ENCODE assay signal across 1 cellular context in the genomic region with DNA sequence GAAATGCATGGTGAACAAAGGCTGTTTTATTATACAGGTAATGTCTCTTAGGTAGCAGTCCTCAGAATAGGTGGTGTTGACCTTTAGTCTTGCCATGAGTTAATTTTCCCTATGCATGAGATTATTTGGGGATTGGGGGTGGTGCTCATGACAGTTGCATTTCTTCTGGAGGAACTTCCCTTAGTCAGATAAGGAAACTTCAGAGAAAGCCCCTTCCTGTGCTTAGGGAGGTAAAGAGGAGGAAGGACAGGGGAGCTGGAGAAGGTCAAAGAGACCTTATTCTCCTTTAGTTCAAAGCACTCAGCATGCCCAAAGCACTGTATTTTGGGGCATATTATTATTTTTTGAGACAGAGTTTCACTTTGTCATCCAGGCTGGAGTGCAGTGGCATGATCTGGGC.
TF ChIP-seq lines count a peak whose summit lies in the region.

No MANE protein-coding gene starts in this region.

TF ChIP-seq in K562, 482 proteins besides CTCF, POLR2A, EP300 and RAD21 (continued from another document):
- TF ChIP-seq, protein P1, sequence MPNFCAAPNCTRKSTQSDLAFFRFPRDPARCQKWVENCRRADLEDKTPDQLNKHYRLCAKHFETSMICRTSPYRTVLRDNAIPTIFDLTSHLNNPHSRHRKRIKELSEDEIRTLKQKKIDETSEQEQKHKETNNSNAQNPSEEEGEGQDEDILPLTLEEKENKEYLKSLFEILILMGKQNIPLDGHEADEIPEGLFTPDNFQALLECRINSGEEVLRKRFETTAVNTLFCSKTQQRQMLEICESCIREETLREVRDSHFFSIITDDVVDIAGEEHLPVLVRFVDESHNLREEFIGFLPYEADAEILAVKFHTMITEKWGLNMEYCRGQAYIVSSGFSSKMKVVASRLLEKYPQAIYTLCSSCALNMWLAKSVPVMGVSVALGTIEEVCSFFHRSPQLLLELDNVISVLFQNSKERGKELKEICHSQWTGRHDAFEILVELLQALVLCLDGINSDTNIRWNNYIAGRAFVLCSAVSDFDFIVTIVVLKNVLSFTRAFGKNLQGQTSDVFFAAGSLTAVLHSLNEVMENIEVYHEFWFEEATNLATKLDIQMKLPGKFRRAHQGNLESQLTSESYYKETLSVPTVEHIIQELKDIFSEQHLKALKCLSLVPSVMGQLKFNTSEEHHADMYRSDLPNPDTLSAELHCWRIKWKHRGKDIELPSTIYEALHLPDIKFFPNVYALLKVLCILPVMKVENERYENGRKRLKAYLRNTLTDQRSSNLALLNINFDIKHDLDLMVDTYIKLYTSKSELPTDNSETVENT (CRISPR knock-in tag; IDR thresholded peaks at IDR 0.05), result no peak
- TF ChIP-seq ARID1B (IDR thresholded peaks at IDR 0.05) (peak; percentile 31; the same call in 1 of the 2 replicates), BACH1 (tag; IDR thresholded peaks at IDR 0.05) (no peak), EWSR1 (IDR thresholded peaks at IDR 0.05; ENCODE audit: borderline replicate concordance, low read depth, partially characterized antibody) (no peak), EP400 (IDR thresholded peaks at IDR 0.05) (no peak), SMAD1 (IDR thresholded peaks at IDR 0.05; ENCODE audit: low read depth, low read length, partially characterized antibody) (no peak), JUND (IDR thresholded peaks at IDR 0.05; ENCODE audit: borderline replicate concordance, low read depth, low read length) (0 out of 2 replicates have a peak, but pooled peaks have one; percentile 5), JUND (tag; IDR thresholded peaks at IDR 0.05; ENCODE audit: borderline replicate concordance, low read depth, low read length) (no peak; the same call in 2 of the 3 replicates), ZZZ3 (IDR thresholded peaks at IDR 0.05) (no peak), CTBP1 (IDR thresholded peaks at IDR 0.05; ENCODE audit: borderline replicate concordance) (no peak), CCAR2 (IDR thresholded peaks at IDR 0.05; ENCODE audit: low read depth, low read length) (no peak), TBL1XR1 (IDR thresholded peaks at IDR 0.05; ENCODE audit: low read length in 2 of 2) (0 out of 4 replicates have a peak, but pooled peaks of 1 of the 2 experiments have one; percentile 11), ZNF583 (CRISPR knock-in tag; IDR thresholded peaks at IDR 0.05) (no peak), ZNF24 (IDR thresholded peaks at IDR 0.05) (peak; percentile 78), RAD51 (IDR thresholded peaks at IDR 0.05; ENCODE audit: borderline replicate concordance, low read depth) (no peak), NFE2 (IDR thresholded peaks at IDR 0.05; ENCODE audit: low read depth) (no peak), TCF3 (CRISPR knock-in tag; IDR thresholded peaks at IDR 0.05) (no peak), KLF13 (tag; IDR thresholded peaks at IDR 0.05; ENCODE audit: borderline replicate concordance, low read depth) (no peak), CHD7 (IDR thresholded peaks at IDR 0.05; ENCODE audit: low read depth, low read length) (no peak), SFPQ (IDR thresholded peaks at IDR 0.05; ENCODE audit: low read depth, low read length) (no peak), ESRRA (IDR thresholded peaks at IDR 0.05; ENCODE audit: borderline replicate concordance, low read depth) (peak; percentile 74), RUNX1 (IDR thresholded peaks at IDR 0.05; ENCODE audit: low read depth) (no peak), MAZ (CRISPR knock-in tag; conservative IDR thresholded peaks at IDR 0.05 in 1 of 2, IDR thresholded peaks at IDR 0.05 in 1 of 2) (no peak), CREB1 (IDR thresholded peaks at IDR 0.05) (no peak), CREB1 (CRISPR knock-in tag; IDR thresholded peaks at IDR 0.05) (no peak), ZNF316 (IDR thresholded peaks at IDR 0.05) (no peak), BRF1 (IDR thresholded peaks at IDR 0.05; ENCODE audit: borderline replicate concordance, extremely low read depth, insufficient read length) (no peak), MEF2A (IDR thresholded peaks at IDR 0.05; ENCODE audit: control insufficient read depth, low read depth, low read length) (no peak), TCF7 (IDR thresholded peaks at IDR 0.05; ENCODE audit: borderline replicate concordance) (no peak)
- TF ChIP-seq, protein P2, sequence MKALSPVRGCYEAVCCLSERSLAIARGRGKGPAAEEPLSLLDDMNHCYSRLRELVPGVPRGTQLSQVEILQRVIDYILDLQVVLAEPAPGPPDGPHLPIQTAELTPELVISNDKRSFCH (CRISPR knock-in tag; IDR thresholded peaks at IDR 0.05), result no peak
- TF ChIP-seq, protein P2 (tag; IDR thresholded peaks at IDR 0.05), result peak; percentile 19; the same call in 1 of the 2 replicates
